In genomic region chr3:184615396-184615795, GRCh38 we compare ENCODE assay signal across 21 cellular contexts. TPM values are rescaled to one million over a fixed set of nuclear protein-coding genes. Genes with fewer than 3 reads are reported as not detected.
DNase-seq lines count a peak whose midpoint lies in the region; ATAC-seq and TF ChIP-seq lines count a peak whose summit lies in the region.
"Had no signal": no experiment of that assay in that cellular context is flagged by ENCODE, and none has a peak within 500 bp of the region (broad histone marks: within the 10 kb centered on the region; RNA-seq: fewer than 3 reads in every experiment).

No MANE protein-coding gene starts in this region.

- H4K91ac ChIP-seq in neuronal stem cell (ENCODE audit: low read depth, low read length, poor library complexity): no peak overlapping the region

- H3K14ac ChIP-seq in neuronal stem cell (ENCODE audit: low read length): no peak overlapping the region

- H3K36me3 Mint-ChIP-seq in activated CD4-positive, alpha-beta T cell treated with anti-CD3 and anti-CD28 coated beads, Interleukin-2, amount 10 ng/mL, durations not matched to agents 7 days and 5 days (ENCODE audit: low read depth): no peaks in the 10 kb centered on the region
- H3K36me3 Mint-ChIP-seq: CD14-positive monocyte; CD8-positive, alpha-beta T cell had no signal

- H3K9me3 ChIP-seq in neuronal stem cell (replicated peaks in 1 of 2; ENCODE audit: control insufficient read depth in 2 of 2, insufficient read depth in 1 of 2, low read depth in 1 of 2, low read length in 2 of 2): no peaks in the 10 kb centered on the region
- no peaks in the 10 kb centered on the region for H3K9me3 ChIP-seq in spleen
- H3K9me3 ChIP-seq: A549, BLaER1, Caco-2 had no signal

- CTCF ChIA-PET in activated CD4-positive, alpha-beta T cell treated with anti-CD3 and anti-CD28 coated beads, Interleukin-2, amount 10 ng/mL, durations not matched to agents 7 days and 5 days (lab: Charles Lee): no interaction called here

- TF ChIP-seq POLR2A in spleen (IDR thresholded peaks at IDR 0.05): no peak

- no peak overlapping the region for H3K4me3 Mint-ChIP-seq in activated CD4-positive, alpha-beta T cell treated with anti-CD3 and anti-CD28 coated beads, Interleukin-2, amount 10 ng/mL, durations not matched to agents 7 days and 5 days
- H3K4me3 Mint-ChIP-seq: B cell; CD14-positive monocyte; CD4-positive, alpha-beta T cell; CD8-positive, alpha-beta T cell had no signal

- TF ChIP-seq CTCF in spleen (IDR thresholded peaks at IDR 0.05 in 8 of 11, conservative IDR thresholded peaks at IDR 0.05 in 3 of 11): no peak

- no peak overlapping the region for H2BK12ac ChIP-seq in neuronal stem cell (ENCODE audit: low read length)

- H3K4me1 Mint-ChIP-seq in activated CD4-positive, alpha-beta T cell treated with anti-CD3 and anti-CD28 coated beads, Interleukin-2, amount 10 ng/mL, durations not matched to agents 7 days and 5 days: peaks cover 12% of the 10 kb centered on the region

- no peaks in the 10 kb centered on the region for H3K9me3 Mint-ChIP-seq in activated CD4-positive, alpha-beta T cell treated with anti-CD3 and anti-CD28 coated beads, Interleukin-2, amount 10 ng/mL, durations not matched to agents 7 days and 5 days
- H3K9me3 Mint-ChIP-seq: CD4-positive, alpha-beta T cell; CD8-positive, alpha-beta T cell had no signal

- no peak overlapping the region for H3K4ac ChIP-seq in neuronal stem cell (ENCODE audit: low read length)

- peak overlapping the region; percentile 80 for H3K27ac Mint-ChIP-seq in activated CD4-positive, alpha-beta T cell treated with anti-CD3 and anti-CD28 coated beads, Interleukin-2, amount 10 ng/mL, durations not matched to agents 7 days and 5 days
- H3K27ac Mint-ChIP-seq: B cell; CD4-positive, alpha-beta T cell; CD8-positive, alpha-beta T cell had no signal

- H3K4me3 ChIP-seq in neuronal stem cell (ENCODE audit: low read length in 2 of 2) (no peak overlapping the region), spleen (no peak overlapping the region)
- H3K4me3 ChIP-seq: A549, BLaER1 had no signal

- peaks cover 27% of the 10 kb centered on the region for H3K27me3 Mint-ChIP-seq in activated CD4-positive, alpha-beta T cell treated with anti-CD3 and anti-CD28 coated beads, Interleukin-2, amount 10 ng/mL, durations not matched to agents 7 days and 5 days
- H3K27me3 Mint-ChIP-seq: CD4-positive, alpha-beta T cell had no signal

- peak overlapping the region; percentile 7 for H3K18ac ChIP-seq in neuronal stem cell (ENCODE audit: low read length)

- intact Hi-C loops in cardiac septum (cut with DNase I) (no loop called here), left cardiac atrium (cut with DNase I) (no loop called here), spleen (cut with DNase I; ENCODE audit: low total_unique reads) (no loop called here)

- DNase-seq in activated CD4-positive, alpha-beta T cell treated with anti-CD3 and anti-CD28 coated beads, Interleukin-2, amount 10 ng/mL, durations not matched to agents 7 days and 5 days: no peak
- no peak for DNase-seq in activated CD4-positive, alpha-beta T cell treated with anti-CD3 and anti-CD28 coated beads for 4 hours
- peak; percentile 5 for DNase-seq in cardiac septum (ENCODE audit: low spot score)
- DNase-seq in left cardiac atrium: no peak
- no peak for DNase-seq in neuronal stem cell (ENCODE audit: low spot score)
- DNase-seq in spleen: peak; percentile 0
- no peak for DNase-seq in activated effector memory CD4-positive, alpha-beta T cell treated with Interleukin-2 at 50 U/mL for 16 hours
- DNase-seq: AML-193; C1 segment of cervical spinal cord; Caco-2; Calu3; CD4-positive, alpha-beta T cell; CD8-positive, alpha-beta T cell; DMS79 treated with DMSO at 0.1 percent for 48 hours; GF-D8 had no signal

- H3K4me2 ChIP-seq in neuronal stem cell (ENCODE audit: insufficient read depth, low read length, poor library complexity, severe bottlenecking): no peak overlapping the region
- H3K4me2 ChIP-seq: A549, BLaER1 had no signal

- no peak overlapping the region for H3K9ac ChIP-seq in neuronal stem cell (ENCODE audit: low read depth, low read length, poor library complexity)
- H3K9ac ChIP-seq: BLaER1 had no signal

- H2AFZ ChIP-seq in neuronal stem cell (ENCODE audit: low read length): no peak overlapping the region

- H3K23ac ChIP-seq in neuronal stem cell (ENCODE audit: low read depth, low read length, poor library complexity): no peak overlapping the region

- H3K4me1 ChIP-seq in neuronal stem cell (ENCODE audit: control insufficient read depth in 2 of 2, insufficient read depth in 1 of 2, low read depth in 1 of 2, low read length in 2 of 2): peaks cover 17 to 18% of the 10 kb centered on the region in 2 donors
- peaks cover 6 to 22% (median 16%) of the 10 kb centered on the region in 6 donors for H3K4me1 ChIP-seq in spleen
- H3K4me1 ChIP-seq: A549, Caco-2 had no signal

- no peak overlapping the region for H2AK5ac ChIP-seq in neuronal stem cell (ENCODE audit: low read depth, low read length)

- H2BK15ac ChIP-seq in neuronal stem cell (ENCODE audit: low read length): no peak overlapping the region

- no peak overlapping the region for H4K8ac ChIP-seq in neuronal stem cell (ENCODE audit: low read depth, low read length)

- H3K36me3 ChIP-seq in neuronal stem cell (replicated peaks in 1 of 2; ENCODE audit: control insufficient read depth in 2 of 2, insufficient read depth in 2 of 2, low read length in 2 of 2) (no peaks in the 10 kb centered on the region), spleen (no peaks in the 10 kb centered on the region)
- H3K36me3 ChIP-seq: BLaER1 had no signal

- ATAC-seq in left cardiac atrium (no peak), HG03135 (IDR thresholded peaks at IDR 0.05; ENCODE audit: unreplicated experiment) (no peak)
- ATAC-seq: A549; CD8-positive, alpha-beta T cell had no signal

- WGBS in neuronal stem cell (ENCODE audit: extremely low coverage in 2 of 2, insufficient read length in 2 of 2, insufficient replicate concordance in 1 of 2), 2 donors: no CpG with 5 or more reads among the region's 1 CpG
- 87 to 100% (median 94%) methylated on average over 1 of the region's 1 CpG for WGBS in spleen, 5 donors

- no peaks in the 10 kb centered on the region for H3K79me1 ChIP-seq in neuronal stem cell (ENCODE audit: low read depth, low read length)

- no peak overlapping the region for H2BK120ac ChIP-seq in neuronal stem cell (ENCODE audit: low read depth, low read length)

- H3K27me3 ChIP-seq in neuronal stem cell (ENCODE audit: control insufficient read depth in 3 of 3, insufficient read depth in 3 of 3, low read depth in 1 of 3, low read length in 3 of 3) (no peaks in the 10 kb centered on the region), spleen (replicated peaks in 1 of 7) (peaks cover 0 to 18% (median 0%) of the 10 kb centered on the region in 7 donors)
- H3K27me3 ChIP-seq: BLaER1 had no signal

- H2BK5ac ChIP-seq in neuronal stem cell (ENCODE audit: low read length): no peak overlapping the region

- POLR2A ChIA-PET in activated CD4-positive, alpha-beta T cell treated with anti-CD3 and anti-CD28 coated beads, Interleukin-2, amount 10 ng/mL, durations not matched to agents 7 days and 5 days (lab: Charles Lee): no interaction called here

- H3K27ac ChIP-seq in neuronal stem cell (replicated peaks; ENCODE audit: low read length) (no peak overlapping the region), spleen (no peak overlapping the region)
- H3K27ac ChIP-seq: 22Rv1, A549, BLaER1 had no signal

RNA-seq across cellular contexts. Expression of gene EPHB3, which starts 53.8 kb away (rescaled TPM):
- under 1 TPM; 0.12 to 0.22 TPM for total RNA-seq in activated CD4-positive, alpha-beta T cell treated with anti-CD3 and anti-CD28 coated beads, Interleukin-2, amount 10 ng/mL, durations not matched to agents 7 days and 5 days
- 3.6 TPM for total RNA-seq in cardiac septum
- 1 to 10 TPM; 1.6 to 1.7 TPM for total RNA-seq in left cardiac atrium
- polyA plus RNA-seq in neuronal stem cell (2013, experiment 1 of 2): 3.8 TPM
- 4.3 TPM for polyA plus RNA-seq in neuronal stem cell (2013, experiment 2 of 2)
- total RNA-seq in spleen: 1 to 10 TPM in 4 of 7 donors, under 1 TPM in 3; 0.23 to 2.3 (median 1.3) TPM
- under 1 TPM; 0.48 to 0.98 (median 0.52) TPM for polyA plus RNA-seq in spleen
- total RNA-seq: CD8-positive, alpha-beta T cell had no signal

Comparison
In these comparisons a context has a peak if more than half of its experiments do, and no peak if none do; other contexts are left out.
1. DNase-seq: peak in cardiac septum (single experiment) and spleen (single experiment); none in activated CD4-positive, alpha-beta T cell treated with anti-CD3 and anti-CD28 coated beads, Interleukin-2, amount 10 ng/mL, durations not matched to agents 7 days and 5 days (single experiment), activated CD4-positive, alpha-beta T cell treated with anti-CD3 and anti-CD28 coated beads for 4 hours (0 of 2), left cardiac atrium (single experiment), neuronal stem cell (single experiment) and activated effector memory CD4-positive, alpha-beta T cell treated with Interleukin-2 at 50 U/mL for 16 hours (single experiment).